ENCODE assay signal across 8 cellular contexts in the genomic region with DNA sequence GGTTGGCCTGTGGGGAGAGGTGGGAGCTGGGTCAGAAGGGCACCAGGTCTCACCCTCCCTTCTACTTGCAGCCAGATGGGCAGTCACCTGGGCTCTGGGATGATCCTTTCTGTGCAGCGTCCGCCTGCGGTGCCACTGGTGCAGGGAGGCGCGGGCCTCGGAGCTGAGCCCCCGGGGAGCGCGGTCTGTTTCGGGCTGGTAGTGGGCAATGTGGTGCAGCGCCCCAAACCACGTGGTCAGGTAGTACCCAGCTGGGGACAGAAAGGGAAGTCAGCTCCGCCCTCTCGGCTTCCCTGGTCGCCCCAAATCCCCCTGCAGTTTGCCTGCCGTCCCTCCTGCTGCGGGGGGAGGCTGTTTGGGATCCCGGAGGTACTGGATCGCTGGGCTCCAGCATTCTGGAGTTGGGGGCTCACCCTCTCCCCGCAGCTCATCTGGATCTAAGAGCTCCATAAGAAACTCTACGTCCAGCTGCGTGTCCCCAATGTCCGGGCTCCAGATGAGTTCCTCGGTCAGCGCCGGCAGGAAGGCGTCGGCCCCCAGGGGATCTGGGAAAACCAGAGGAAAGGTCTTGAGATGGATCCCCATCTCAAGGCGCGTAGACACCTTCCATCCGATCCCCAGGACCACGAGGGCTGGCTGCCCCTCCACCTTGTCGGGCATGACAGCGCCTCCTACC. TPM values are rescaled to one million over a fixed set of nuclear protein-coding genes. Genes with fewer than 3 reads are reported as not detected.
A peak's percentile ranks its signal among the peaks of the same experiment; 100 is the strongest.
DNase-seq lines count a peak whose midpoint lies in the region; ATAC-seq, FAIRE-seq and TF ChIP-seq lines count a peak whose summit lies in the region.

No MANE protein-coding gene starts in this region.

- H3K27me3 ChIP-seq in prostate gland (replicated peaks; ENCODE audit: insufficient read depth) = no peaks in the 10 kb centered on the region

- H3K27ac ChIP-seq in prostate gland = peak overlapping the region in 1 of 2 donors; percentile 30

- no peaks in the 10 kb centered on the region for H3K9me3 ChIP-seq in prostate gland

- peak overlapping the region; percentile 84 for H3K4me3 Mint-ChIP-seq in activated CD4-positive, alpha-beta T cell treated with anti-CD3 and anti-CD28 coated beads, Interleukin-2, amount 10 ng/mL, durations not matched to agents 7 days and 5 days

- POLR2A ChIA-PET in activated CD4-positive, alpha-beta T cell treated with anti-CD3 and anti-CD28 coated beads, Interleukin-2, amount 10 ng/mL, durations not matched to agents 7 days and 5 days (lab: Charles Lee) = interaction anchor here (0.7 to 1.0 kb wide), 2 partner anchors 20 to 37 kb away, joined by 4 to 8 read pairs; no protein-coding TSS in a partner anchor

- intact Hi-C loops in prostate gland (cut with DNase I) = no loop called here

- 9% methylated on average over 31 of the region's 34 CpGs for WGBS in prostate gland

- ATAC-seq in GM19324 (IDR thresholded peaks at IDR 0.05; ENCODE audit: low FRiP score, unreplicated experiment) (peak; percentile 15), HG03342 (IDR thresholded peaks at IDR 0.05; ENCODE audit: unreplicated experiment) (no peak), HG03521 (IDR thresholded peaks at IDR 0.05; ENCODE audit: unreplicated experiment) (no peak)

- H3K27ac Mint-ChIP-seq in activated CD4-positive, alpha-beta T cell treated with anti-CD3 and anti-CD28 coated beads, Interleukin-2, amount 10 ng/mL, durations not matched to agents 7 days and 5 days = peak overlapping the region; percentile 86

- H3K4me1 Mint-ChIP-seq in activated CD4-positive, alpha-beta T cell treated with anti-CD3 and anti-CD28 coated beads, Interleukin-2, amount 10 ng/mL, durations not matched to agents 7 days and 5 days = peaks cover 59% of the 10 kb centered on the region

- peaks cover 2% of the 10 kb centered on the region for H3K4me1 ChIP-seq in prostate gland (replicated peaks)

- H3K9me3 Mint-ChIP-seq in activated CD4-positive, alpha-beta T cell treated with anti-CD3 and anti-CD28 coated beads, Interleukin-2, amount 10 ng/mL, durations not matched to agents 7 days and 5 days = peaks cover 11% of the 10 kb centered on the region

- DNase-seq in activated CD4-positive, alpha-beta T cell treated with anti-CD3 and anti-CD28 coated beads, Interleukin-2, amount 10 ng/mL, durations not matched to agents 7 days and 5 days = peak; percentile 43
- DNase-seq in germinal center (ENCODE audit: low spot score) (peak; percentile 73), prostate gland (ENCODE audit: low spot score) (no peak), NCI-H748 treated with DMSO at 0.1 percent for 48 hours (lab: John Stamatoyannopoulos, UW) (no peak), D721Med (ENCODE audit: insufficient read length, low spot score) (no peak)

- no peaks in the 10 kb centered on the region for H3K27me3 Mint-ChIP-seq in activated CD4-positive, alpha-beta T cell treated with anti-CD3 and anti-CD28 coated beads, Interleukin-2, amount 10 ng/mL, durations not matched to agents 7 days and 5 days

- peak overlapping the region; percentile 30 to 41 for H3K4me3 ChIP-seq in prostate gland

- no peak for TF ChIP-seq POLR2A in prostate gland (IDR thresholded peaks at IDR 0.05)

- CTCF ChIA-PET in activated CD4-positive, alpha-beta T cell treated with anti-CD3 and anti-CD28 coated beads, Interleukin-2, amount 10 ng/mL, durations not matched to agents 7 days and 5 days (lab: Charles Lee) = interaction anchor here (0.6 to 2.3 kb wide), 13 partner anchors 10 to 235 kb away, joined by 3 to 28 read pairs (median 4); a partner anchor contains a TSS

- no peak for FAIRE-seq in D721Med (lab: Jason Lieb, UNC)

- TF ChIP-seq CTCF in prostate gland (IDR thresholded peaks at IDR 0.05) = no peak
- no peak for TF ChIP-seq CTCF in D721Med (IDR thresholded peaks at IDR 0.05; ENCODE audit: insufficient read depth, missing control alignments)

- H3K36me3 Mint-ChIP-seq in activated CD4-positive, alpha-beta T cell treated with anti-CD3 and anti-CD28 coated beads, Interleukin-2, amount 10 ng/mL, durations not matched to agents 7 days and 5 days (ENCODE audit: low read depth) = peaks cover 48% of the 10 kb centered on the region

- no peaks in the 10 kb centered on the region for H3K36me3 ChIP-seq in prostate gland

RNA-seq across cellular contexts. Expression of a gene that starts 8.8 kb away (rescaled TPM):
- total RNA-seq in activated CD4-positive, alpha-beta T cell treated with anti-CD3 and anti-CD28 coated beads, Interleukin-2, amount 10 ng/mL, durations not matched to agents 7 days and 5 days = 10 to 100 TPM; 65.0 to 66.9 TPM
- 10 to 100 TPM in 1 of 2 donors, 1 to 10 TPM in 1; 3.1 to 10.2 TPM for total RNA-seq in prostate gland

RNA-seq across cellular contexts. Expression of a gene that starts 19.5 kb away (rescaled TPM):
- total RNA-seq in activated CD4-positive, alpha-beta T cell treated with anti-CD3 and anti-CD28 coated beads, Interleukin-2, amount 10 ng/mL, durations not matched to agents 7 days and 5 days = 100 to 1,000 TPM; 517 to 535 TPM
- total RNA-seq in prostate gland = 100 to 1,000 TPM; 210 to 231 TPM

RNA-seq across cellular contexts. Expression of a gene that starts 30.1 kb away (rescaled TPM):
- total RNA-seq in activated CD4-positive, alpha-beta T cell treated with anti-CD3 and anti-CD28 coated beads, Interleukin-2, amount 10 ng/mL, durations not matched to agents 7 days and 5 days = 10 to 100 TPM; 45.2 to 47.1 TPM
- total RNA-seq in prostate gland = 10 to 100 TPM; 55.8 to 89.0 TPM

RNA-seq across cellular contexts. Expression of a gene that starts 30.5 kb away (rescaled TPM):
- 10 to 100 TPM; 31.6 to 32.2 TPM for total RNA-seq in activated CD4-positive, alpha-beta T cell treated with anti-CD3 and anti-CD28 coated beads, Interleukin-2, amount 10 ng/mL, durations not matched to agents 7 days and 5 days
- total RNA-seq in prostate gland = 10 to 100 TPM; 29.8 to 50.6 TPM

RNA-seq across cellular contexts. Expression of a gene that starts 37.7 kb away (rescaled TPM):
- total RNA-seq in activated CD4-positive, alpha-beta T cell treated with anti-CD3 and anti-CD28 coated beads, Interleukin-2, amount 10 ng/mL, durations not matched to agents 7 days and 5 days = 100 to 1,000 TPM; 143 to 144 TPM
- total RNA-seq in prostate gland = 100 to 1,000 TPM; 129 to 158 TPM

Comparison
In these comparisons a context has a peak if more than half of its experiments do, and no peak if none do; other contexts are left out.
1. DNase-seq: peak in activated CD4-positive, alpha-beta T cell treated with anti-CD3 and anti-CD28 coated beads, Interleukin-2, amount 10 ng/mL, durations not matched to agents 7 days and 5 days (single experiment) and germinal center (single experiment); none in prostate gland (single experiment), NCI-H748 treated with DMSO at 0.1 percent for 48 hours (single experiment) and D721Med (single experiment).
2. RNA of a gene that starts 8.8 kb away (total RNA-seq): 65.0 to 66.9 TPM in activated CD4-positive, alpha-beta T cell treated with anti-CD3 and anti-CD28 coated beads, Interleukin-2, amount 10 ng/mL, durations not matched to agents 7 days and 5 days; 3.1 to 10.2 TPM in prostate gland; every median in the first group is over 4 times any median in the second.